27 cellular contexts compared by ENCODE assay signal in the genomic region with DNA sequence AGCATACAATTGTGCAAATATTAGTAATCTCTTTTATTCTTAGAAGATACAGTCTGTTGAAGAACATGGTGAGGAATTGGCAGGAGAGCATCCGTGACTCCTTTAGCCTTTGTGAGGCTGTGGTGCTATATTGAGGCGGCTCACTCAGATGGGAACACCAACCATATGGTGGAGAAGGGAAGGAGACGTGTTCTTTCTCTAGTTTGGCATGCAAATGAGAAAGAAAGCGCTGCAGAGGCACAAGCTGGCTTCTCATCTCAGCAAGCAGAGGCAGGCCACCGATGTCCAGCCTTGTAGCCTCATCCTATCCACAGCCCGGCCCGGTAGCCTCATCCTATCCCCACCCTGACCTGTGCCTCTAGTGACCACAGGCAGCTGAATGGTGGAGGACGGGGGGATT.
DNase-seq lines count a peak whose midpoint lies in the region; ATAC-seq and TF ChIP-seq lines count a peak whose summit lies in the region.
"Had no signal": no experiment of that assay in that cellular context is flagged by ENCODE, and none has a peak within 500 bp of the region (broad histone marks: within the 10 kb centered on the region; RNA-seq: fewer than 3 reads in every experiment).

No MANE protein-coding gene starts in this region.

- H3K36me3 ChIP-seq in DND-41 (ENCODE audit: insufficient read depth, low read length) (no peaks in the 10 kb centered on the region), colonic mucosa (no peaks in the 10 kb centered on the region)
- H3K36me3 ChIP-seq: esophagus muscularis mucosa, right lobe of liver, thoracic aorta had no signal

- no peaks in the 10 kb centered on the region for H3K9me3 ChIP-seq in DND-41 (ENCODE audit: insufficient read depth, low read length, severe bottlenecking)
- H3K9me3 ChIP-seq in colonic mucosa: no peaks in the 10 kb centered on the region
- H3K9me3 ChIP-seq: esophagus muscularis mucosa, right lobe of liver, thoracic aorta had no signal

- no peaks in the 10 kb centered on the region for H4K20me1 ChIP-seq in DND-41 (ENCODE audit: insufficient read depth, low read length)

- no peak overlapping the region for H3K4me3 ChIP-seq in DND-41 (ENCODE audit: low read depth in 1 of 2, low read length in 2 of 2)
- no peak overlapping the region for H3K4me3 ChIP-seq in colonic mucosa
- H3K4me3 ChIP-seq: esophagus muscularis mucosa, hepatocyte, right lobe of liver, thoracic aorta had no signal

- TF ChIP-seq CTCF in DND-41 (IDR thresholded peaks at IDR 0.05; ENCODE audit: borderline replicate concordance, extremely low read depth, low read length, poor library complexity, severe bottlenecking) (no peak), colonic mucosa (IDR thresholded peaks at IDR 0.05) (no peak)

- H3K27ac ChIP-seq in DND-41 (ENCODE audit: low read length): peak overlapping the region; percentile 75
- peak overlapping the region; percentile 27 for H3K27ac ChIP-seq in colonic mucosa
- H3K27ac ChIP-seq: esophagus muscularis mucosa, foreskin keratinocyte, hepatocyte, right lobe of liver, thoracic aorta had no signal

- H3K9ac ChIP-seq in DND-41 (ENCODE audit: low read depth, low read length) (peak overlapping the region; percentile 35), colonic mucosa (ENCODE audit: low read depth in 2 of 2, low read length in 2 of 2) (no peak overlapping the region)

- no peaks in the 10 kb centered on the region for H3K9me3 Mint-ChIP-seq in stimulated activated effector memory CD8-positive, alpha-beta T cell treated with anti-CD3 and anti-CD28 coated beads, Interleukin-12 subunit alpha, Interleukin-12 subunit beta, amount 100 ng/mL, for 72 hours
- H3K9me3 Mint-ChIP-seq: CD8-positive, alpha-beta T cell; H9; memory B cell had no signal

- peaks cover 11% of the 10 kb centered on the region for H3K36me3 Mint-ChIP-seq in stimulated activated effector memory CD8-positive, alpha-beta T cell treated with anti-CD3 and anti-CD28 coated beads, Interleukin-12 subunit alpha, Interleukin-12 subunit beta, amount 100 ng/mL, for 72 hours
- H3K36me3 Mint-ChIP-seq: activated CD8-positive, alpha-beta memory T cell treated with anti-CD3 and anti-CD28 coated beads, Interleukin-2, amount 10 ng/mL, durations not matched to agents 7 days and 5 days had no signal

- intact Hi-C loops in colonic mucosa (cut with DNase I): no loop called here

- H3K27ac Mint-ChIP-seq in stimulated activated effector memory CD8-positive, alpha-beta T cell treated with anti-CD3 and anti-CD28 coated beads, Interleukin-12 subunit alpha, Interleukin-12 subunit beta, amount 100 ng/mL, for 72 hours: no peak overlapping the region
- H3K27ac Mint-ChIP-seq: activated CD8-positive, alpha-beta memory T cell treated with anti-CD3 and anti-CD28 coated beads, Interleukin-2, amount 10 ng/mL, durations not matched to agents 7 days and 5 days; CD8-positive, alpha-beta T cell; memory B cell had no signal

- H3K79me2 ChIP-seq in DND-41 (ENCODE audit: insufficient read depth, low read length): no peaks in the 10 kb centered on the region
- H3K79me2 ChIP-seq: hepatocyte had no signal

- peak overlapping the region; percentile 39; the same call in 1 of the 2 replicates for H3K4me2 ChIP-seq in DND-41 (ENCODE audit: insufficient read depth, low read length)
- H3K4me2 ChIP-seq: hepatocyte had no signal

- ATAC-seq in DND-41 (ENCODE audit: insufficient read depth, low read depth): no peak
- ATAC-seq in stimulated activated effector memory CD8-positive, alpha-beta T cell treated with anti-CD3 and anti-CD28 coated beads, Interleukin-12 subunit alpha, Interleukin-12 subunit beta, amount 100 ng/mL, for 72 hours: no peak
- ATAC-seq: CD8-positive, alpha-beta T cell; foreskin keratinocyte; PC-3; Right ventricle myocardium inferior had no signal

- H2AFZ ChIP-seq in DND-41 (ENCODE audit: low read depth, low read length): peak overlapping the region; percentile 68; the same call in 1 of the 2 replicates
- H2AFZ ChIP-seq: hepatocyte had no signal

- H3K4me3 Mint-ChIP-seq in stimulated activated effector memory CD8-positive, alpha-beta T cell treated with anti-CD3 and anti-CD28 coated beads, Interleukin-12 subunit alpha, Interleukin-12 subunit beta, amount 100 ng/mL, for 72 hours: no peak overlapping the region
- H3K4me3 Mint-ChIP-seq: activated CD8-positive, alpha-beta memory T cell treated with anti-CD3 and anti-CD28 coated beads, Interleukin-2, amount 10 ng/mL, durations not matched to agents 7 days and 5 days; CD8-positive, alpha-beta T cell; memory B cell had no signal

- H3K4me1 ChIP-seq in DND-41 (ENCODE audit: insufficient read depth, low read length): peaks cover 28% of the 10 kb centered on the region
- H3K4me1 ChIP-seq in colonic mucosa: peaks cover 9% of the 10 kb centered on the region
- H3K4me1 ChIP-seq: foreskin keratinocyte, right lobe of liver had no signal

- DNase-seq in DND-41 (no peak), NCI-H1694 treated with DMSO at 0.1 percent for 48 hours (lab: John Stamatoyannopoulos, UW) (peak; percentile 63), colonic mucosa (no peak), superior temporal gyrus (ENCODE audit: extremely low spot score) (peak; percentile 59), GDM1 (lab: John Stamatoyannopoulos, UW) (no peak), NCI-H2107 (lab: John Stamatoyannopoulos, UW) (no peak)
- no peak for DNase-seq in stimulated activated effector memory CD8-positive, alpha-beta T cell treated with anti-CD3 and anti-CD28 coated beads, Interleukin-12 subunit alpha, Interleukin-12 subunit beta, amount 100 ng/mL, for 72 hours (ENCODE audit: low spot score in 2 of 2)
- DNase-seq in activated CD8-positive, alpha-beta memory T cell treated with anti-CD3 and anti-CD28 coated beads for 24 hours: no peak
- DNase-seq: activated CD4-positive, alpha-beta T cell treated with anti-CD3 and anti-CD28 coated beads, Interleukin-2, amount 50 U/mL, for 1 hour; activated naive CD4-positive, alpha-beta T cell treated with anti-CD3 and anti-CD28 coated beads, Interleukin-2, amount 50 U/mL, for 16 hours; activated T-cell treated with anti-CD3 and anti-CD28 coated beads, Interleukin-2, amount 50 U/mL, for 48 hours; CD8-positive, alpha-beta T cell; foreskin keratinocyte; GF-D8; H9; PC-3; right lobe of liver; stimulated activated CD4-positive, alpha-beta T cell treated with anti-CD3 and anti-CD28 coated beads, Interleukin-12 subunit alpha, Interleukin-12 subunit beta, amount 100 ng/mL, for 4 hours; stimulated activated CD4-positive, alpha-beta T cell treated with anti-CD3 and anti-CD28 coated beads, Interleukin-4, amount 100 ng/mL, for 4 hours; stimulated activated naive CD4-positive, alpha-beta T cell treated with Interleukin-2 at 50 U/mL for 16 hours; T1000 had no signal

- H3K4me1 Mint-ChIP-seq in stimulated activated effector memory CD8-positive, alpha-beta T cell treated with anti-CD3 and anti-CD28 coated beads, Interleukin-12 subunit alpha, Interleukin-12 subunit beta, amount 100 ng/mL, for 72 hours: peaks cover 37% of the 10 kb centered on the region

- no peaks in the 10 kb centered on the region for H3K27me3 ChIP-seq in DND-41 (ENCODE audit: insufficient read depth, low read length, poor library complexity)
- H3K27me3 ChIP-seq in colonic mucosa: no peaks in the 10 kb centered on the region
- H3K27me3 ChIP-seq: esophagus muscularis mucosa, foreskin keratinocyte, hepatocyte, right lobe of liver had no signal

Comparison
In these comparisons a context has a peak if more than half of its experiments do, and no peak if none do; other contexts are left out.
1. DNase-seq: peak in NCI-H1694 treated with DMSO at 0.1 percent for 48 hours (single experiment) and superior temporal gyrus (single experiment); none in DND-41 (single experiment), colonic mucosa (single experiment), stimulated activated effector memory CD8-positive, alpha-beta T cell treated with anti-CD3 and anti-CD28 coated beads, Interleukin-12 subunit alpha, Interleukin-12 subunit beta, amount 100 ng/mL, for 72 hours (0 of 2), activated CD8-positive, alpha-beta memory T cell treated with anti-CD3 and anti-CD28 coated beads for 24 hours (single experiment), GDM1 (single experiment) and NCI-H2107 (single experiment).